In the genomic region with DNA sequence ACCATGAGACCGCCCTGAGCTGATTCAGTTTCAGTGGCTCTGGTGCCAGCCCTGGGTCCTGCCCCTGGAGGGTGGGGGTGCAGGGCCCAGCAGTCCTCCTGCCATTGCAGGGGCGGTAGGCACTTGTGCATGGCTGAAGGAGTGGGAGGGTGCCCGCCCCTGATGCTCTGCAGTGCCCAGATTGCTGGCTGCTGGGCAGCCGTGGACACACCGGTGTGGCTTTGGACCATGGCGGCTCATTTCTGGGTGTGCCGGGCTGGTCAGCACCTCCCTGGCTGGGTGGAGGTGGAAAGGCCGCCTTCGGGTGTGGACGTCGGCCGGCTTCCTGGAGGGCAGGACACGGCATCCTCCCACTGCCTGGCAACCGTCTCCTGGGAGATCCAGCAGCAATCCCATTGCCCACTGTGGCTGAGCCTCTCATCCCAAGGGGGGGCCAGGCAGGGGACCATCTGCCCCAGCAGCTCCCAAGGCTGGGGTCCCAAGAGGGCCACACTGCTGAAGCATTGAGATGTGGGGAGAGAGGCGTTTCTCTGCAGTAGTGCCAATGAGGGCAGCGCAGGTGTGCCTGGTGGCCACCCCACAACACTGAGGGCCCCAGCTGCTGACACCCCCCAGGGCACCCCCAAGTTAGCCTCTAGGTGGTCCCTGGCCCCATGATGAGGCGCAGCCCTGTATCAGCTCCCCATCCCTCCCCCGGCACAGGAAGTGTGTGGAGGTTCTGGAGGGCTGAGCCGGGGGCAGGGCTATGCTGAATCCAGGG, we compare ENCODE assay signal across 9 cellular contexts. TPM values are rescaled to one million over a fixed set of nuclear protein-coding genes. Genes with fewer than 3 reads are reported as not detected.
DNase-seq lines count a peak whose midpoint lies in the region; ATAC-seq and TF ChIP-seq lines count a peak whose summit lies in the region.
"Had no signal": no experiment of that assay in that cellular context is flagged by ENCODE, and none has a peak within 500 bp of the region (broad histone marks: within the 10 kb centered on the region; RNA-seq: fewer than 3 reads in every experiment).

No MANE protein-coding gene starts in this region.

- no peak overlapping the region for H3K9ac ChIP-seq in fibroblast of lung (ENCODE audit: insufficient read depth, low read length)

- H3K27me3 ChIP-seq in BE2C: no peaks in the 10 kb centered on the region
- H3K27me3 ChIP-seq in HL-60 (ENCODE audit: insufficient read depth, poor library complexity, severe bottlenecking): no peaks in the 10 kb centered on the region
- H3K27me3 ChIP-seq in fibroblast of lung (ENCODE audit: control insufficient read depth, insufficient read depth, low read length): no peaks in the 10 kb centered on the region
- H3K27me3 ChIP-seq: left lung had no signal

- no peak for DNase-seq in BE2C
- no peak for DNase-seq in HL-60 (ENCODE audit: low read depth in 1 of 2, low spot score in 1 of 2)
- DNase-seq in fibroblast of lung (ENCODE audit: low read depth in 2 of 2): no peak
- no peak for DNase-seq in AML-193 (lab: John Stamatoyannopoulos, UW)
- no peak for DNase-seq in NCI-H2171 treated with DMSO at 0.1 percent for 48 hours (lab: John Stamatoyannopoulos, UW)
- DNase-seq in NCI-H2029 (lab: John Stamatoyannopoulos, UW): no peak

- H3K27ac ChIP-seq in HL-60 (replicated peaks) (peak overlapping the region; percentile 75), fibroblast of lung (ENCODE audit: insufficient read depth, low read length) (peak overlapping the region; percentile 8)

- H3K36me3 ChIP-seq in BE2C (peaks cover 22% of the 10 kb centered on the region), fibroblast of lung (ENCODE audit: control insufficient read depth, insufficient read depth, low read length) (peaks cover 18% of the 10 kb centered on the region)

- no peaks in the 10 kb centered on the region for H4K20me1 ChIP-seq in fibroblast of lung (ENCODE audit: control insufficient read depth, extremely low read depth, insufficient read depth, low read length)

- H3K4me1 ChIP-seq in BE2C (peaks cover 39% of the 10 kb centered on the region), fibroblast of lung (ENCODE audit: control insufficient read depth, extremely low read depth, insufficient read depth, low read length) (peaks cover 26% of the 10 kb centered on the region)

- H3K79me2 ChIP-seq in fibroblast of lung (ENCODE audit: control insufficient read depth, insufficient read depth, low read length): peaks cover 22% of the 10 kb centered on the region

- peak overlapping the region; percentile 14; the same call in 1 of the 2 replicates for H3K4me3 ChIP-seq in BE2C (ENCODE audit: low read depth, low read length)
- no peak overlapping the region for H3K4me3 ChIP-seq in HL-60 (replicated peaks; ENCODE audit: insufficient read depth, low read length)
- no peak overlapping the region for H3K4me3 ChIP-seq in fibroblast of lung (replicated peaks in 1 of 4; ENCODE audit: control extremely low read depth in 1 of 4, insufficient read depth in 1 of 4, low read depth in 3 of 4, low read length in 4 of 4)
- H3K4me3 ChIP-seq: left lung had no signal

- H3K4me2 ChIP-seq in fibroblast of lung (ENCODE audit: extremely low read depth, insufficient read depth, low read length): no peak overlapping the region

- ATAC-seq in GM19395 (IDR thresholded peaks at IDR 0.05; ENCODE audit: unreplicated experiment) (peak; percentile 46), HG02571 (IDR thresholded peaks at IDR 0.05; ENCODE audit: unreplicated experiment) (no peak)
- ATAC-seq: left lung had no signal

- H2AFZ ChIP-seq in fibroblast of lung (ENCODE audit: low read length): no peak overlapping the region

- H3K9me3 ChIP-seq in BE2C: no peaks in the 10 kb centered on the region
- no peaks in the 10 kb centered on the region for H3K9me3 ChIP-seq in fibroblast of lung (ENCODE audit: control insufficient read depth, insufficient read depth, low read depth, low read length)
- H3K9me3 ChIP-seq: left lung had no signal

- no peak for TF ChIP-seq CTCF in BE2C (IDR thresholded peaks at IDR 0.05; ENCODE audit: low read depth, low read length)
- TF ChIP-seq CTCF in HL-60 (IDR thresholded peaks at IDR 0.05; ENCODE audit: insufficient read depth, low read length): no peak
- no peak for TF ChIP-seq CTCF in fibroblast of lung (conservative IDR thresholded peaks at IDR 0.05 in 1 of 2, IDR thresholded peaks at IDR 0.05 in 1 of 2; ENCODE audit: low read depth in 1 of 2, low read length in 2 of 2)

RNA-seq across cellular contexts. Expression of a gene that starts 12.9 kb away (rescaled TPM):
- polyA plus RNA-seq in BE2C (2012; ENCODE audit: insufficient read depth, insufficient read length, low read depth): 127 TPM
- total RNA-seq in fibroblast of lung: 15.4 and 19.7 TPM in 2 replicates
- polyA plus RNA-seq in fibroblast of lung: 17.4 and 24.5 TPM in 2 replicates
- polyA plus RNA-seq in fibroblast of lung (2012): 53.0 and 66.0 TPM in 2 replicates
- 31.5 and 42.5 TPM in 2 replicates for polyA minus RNA-seq in fibroblast of lung (ENCODE audit: low replicate concordance)

RNA-seq across cellular contexts. Expression of a gene that starts 43.3 kb away (rescaled TPM):
- 2.3 TPM for polyA plus RNA-seq in BE2C (2012; ENCODE audit: insufficient read depth, insufficient read length, low read depth)
- total RNA-seq in fibroblast of lung: 0.26 and 0.33 TPM in 2 replicates
- polyA plus RNA-seq in fibroblast of lung: 0.23 and 0.26 TPM in 2 replicates
- polyA plus RNA-seq in fibroblast of lung (2012): 0.21 and 0.22 TPM in 2 replicates
- polyA minus RNA-seq in fibroblast of lung (ENCODE audit: low replicate concordance): 0.26 and 0.82 TPM in 2 replicates
